In the genomic region with DNA sequence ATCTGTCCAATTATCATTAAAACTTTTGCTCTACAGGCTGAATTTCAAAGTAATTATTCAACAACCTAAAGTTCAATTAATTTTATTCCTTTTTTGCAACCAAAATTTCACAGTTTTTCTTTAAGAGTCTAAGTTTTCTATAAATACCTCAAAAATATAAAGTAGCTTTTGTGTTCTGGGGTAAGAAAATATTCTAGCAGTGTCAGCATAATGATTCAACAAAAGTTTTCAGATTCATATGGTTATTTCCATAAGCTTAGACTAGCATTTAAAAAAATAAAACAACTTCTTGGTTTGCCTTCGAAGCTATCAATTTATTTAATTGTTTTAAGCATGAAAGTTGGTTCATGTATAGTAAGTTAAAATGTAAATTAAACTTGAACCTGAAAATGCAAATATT, we compare ENCODE assay signal across 20 cellular contexts.
DNase-seq lines count a peak whose midpoint lies in the region; ATAC-seq, FAIRE-seq and TF ChIP-seq lines count a peak whose summit lies in the region.
"Had no signal": no experiment of that assay in that cellular context is flagged by ENCODE, and none has a peak within 500 bp of the region (broad histone marks: within the 10 kb centered on the region; RNA-seq: fewer than 3 reads in every experiment).

No MANE protein-coding gene starts in this region.

- H3K4me2 ChIP-seq in HepG2 (ENCODE audit: low read depth, low read length), result no peak overlapping the region
- H3K4me2 ChIP-seq: BLaER1 had no signal

- no peaks in the 10 kb centered on the region for H3K36me3 ChIP-seq in HepG2 (replicated peaks in 1 of 2; ENCODE audit: control insufficient read depth in 1 of 2, insufficient read depth in 2 of 2, low read length in 2 of 2)
- H3K36me3 ChIP-seq in right lobe of liver, result no peaks in the 10 kb centered on the region
- H3K36me3 ChIP-seq in SK-N-MC (ENCODE audit: insufficient read depth, low read length), result no peaks in the 10 kb centered on the region
- H3K36me3 ChIP-seq in kidney (ENCODE audit: control insufficient read depth in 1 of 2, insufficient read depth in 2 of 2, low read length in 2 of 2), result no peaks in the 10 kb centered on the region
- H3K36me3 ChIP-seq: BE2C, BLaER1 had no signal

- DNase-seq in HepG2 (ENCODE audit: low spot score) (no peak), right lobe of liver (no peak), SK-N-MC (ENCODE audit: low read depth, low spot score) (no peak), kidney (no peak), D721Med (ENCODE audit: insufficient read length, low spot score) (no peak)
- DNase-seq: ACHN; BE2C; C1 segment of cervical spinal cord; CD4-positive, alpha-beta memory T cell; CD4-positive, CD25-positive, alpha-beta regulatory T cell; CD8-positive, alpha-beta memory T cell; COR-L47; DMS79 treated with DMSO at 0.1 percent for 48 hours; GF-D8 had no signal

- BruUV-seq in HepG2 (replicated peaks; lab: Mats Ljungman, UMichigan), result no TSS peak

- TF ChIP-seq POLR2A in HepG2 (IDR thresholded peaks at IDR 0.05; ENCODE audit: insufficient read depth in 1 of 2, low read depth in 2 of 2, low read length in 2 of 2) (no peak), right lobe of liver (IDR thresholded peaks at IDR 0.05) (no peak)

- no peaks in the 10 kb centered on the region for H3K9me3 ChIP-seq in HepG2 (ENCODE audit: low read length)
- no peaks in the 10 kb centered on the region for H3K9me3 ChIP-seq in right lobe of liver
- no peaks in the 10 kb centered on the region for H3K9me3 ChIP-seq in SK-N-MC (ENCODE audit: low read depth, low read length)
- no peaks in the 10 kb centered on the region for H3K9me3 ChIP-seq in kidney (ENCODE audit: control insufficient read depth in 1 of 2, low read length in 2 of 2)
- H3K9me3 ChIP-seq: BE2C, BLaER1 had no signal

- H3K79me2 ChIP-seq in HepG2 (ENCODE audit: insufficient read depth, low read length), result no peaks in the 10 kb centered on the region

- no peak overlapping the region for H3K4me3 ChIP-seq in HepG2 (replicated peaks in 1 of 3; ENCODE audit: insufficient read depth in 1 of 3, low read depth in 2 of 3, low read length in 3 of 3)
- H3K4me3 ChIP-seq in right lobe of liver, result no peak overlapping the region
- no peak overlapping the region for H3K4me3 ChIP-seq in SK-N-MC
- H3K4me3 ChIP-seq in kidney (ENCODE audit: low read length in 2 of 2), result no peak overlapping the region
- H3K4me3 ChIP-seq: BLaER1 had no signal

- POLR2A ChIA-PET in HepG2 (lab: Yijun Ruan, JAX), result no interaction called here

- no peak for TF ChIP-seq RAD21 in HepG2 (CRISPR knock-in tag; IDR thresholded peaks at IDR 0.05)

- FAIRE-seq in HepG2 (lab: Jason Lieb, UNC) (no peak), kidney (lab: Jason Lieb, UNC) (peak; percentile 44), D721Med (lab: Jason Lieb, UNC) (no peak)
- FAIRE-seq: GM12891, GM19239 had no signal

- no peak overlapping the region for H2AFZ ChIP-seq in HepG2 (ENCODE audit: low read length)

- intact Hi-C loops in HepG2 (cut with micrococcal nuclease; ENCODE audit: unreplicated experiment), result no loop called here
- intact Hi-C loops in right lobe of liver (cut with DNase I), result no loop called here
- intact Hi-C loops in kidney (cut with DNase I), result no loop called here

- H3K4me1 ChIP-seq in HepG2 (ENCODE audit: insufficient read depth, low read length) (no peaks in the 10 kb centered on the region), right lobe of liver (no peaks in the 10 kb centered on the region), kidney (ENCODE audit: control insufficient read depth in 1 of 2, insufficient read depth in 1 of 2, low read depth in 1 of 2, low read length in 2 of 2) (no peaks in the 10 kb centered on the region)
- H3K4me1 ChIP-seq: BE2C, BLaER1 had no signal

- TF ChIP-seq CTCF in HepG2 (CRISPR knock-in tag; IDR thresholded peaks at IDR 0.05) (no peak), right lobe of liver (IDR thresholded peaks at IDR 0.05) (no peak), kidney (IDR thresholded peaks at IDR 0.05; ENCODE audit: borderline replicate concordance, extremely low read depth, insufficient read depth) (no peak), D721Med (IDR thresholded peaks at IDR 0.05; ENCODE audit: insufficient read depth, missing control alignments) (no peak)

- in situ Hi-C loops in HepG2 (cut with HindIII; ENCODE audit: extremely low pct_ligation_motif_present, low pct_unique_long_range_greater_than_20kb), result no loop called here

- H4K20me1 ChIP-seq in HepG2 (ENCODE audit: insufficient read depth, low read length), result no peaks in the 10 kb centered on the region
- H4K20me1 ChIP-seq: BLaER1 had no signal

- no peak for ATAC-seq in HepG2
- ATAC-seq in right lobe of liver, result no peak
- ATAC-seq in HG03457 (IDR thresholded peaks at IDR 0.05; ENCODE audit: unreplicated experiment), result no peak
- ATAC-seq in HG03175 (IDR thresholded peaks at IDR 0.05; ENCODE audit: unreplicated experiment), result no peak

- CTCF ChIA-PET in HepG2 (lab: Yijun Ruan, JAX; ENCODE audit: low intra/inter-chr PET ratio, low total read pairs), result no interaction called here

- no peak for TF ChIP-seq EP300 in HepG2 (IDR thresholded peaks at IDR 0.05; ENCODE audit: low read depth in 2 of 2, low read length in 2 of 2)
- TF ChIP-seq EP300 in HepG2 (CRISPR knock-in tag; IDR thresholded peaks at IDR 0.05; ENCODE audit: borderline replicate concordance), result no peak

- WGBS in HepG2 (ENCODE audit: low lambda C conversion rate), result 8% methylated on average over 1 of the region's 1 CpG
- 30% methylated on average over 1 of the region's 1 CpG for WGBS in right lobe of liver (ENCODE audit: insufficient coverage, low coverage, low lambda C conversion rate, missing lambda C conversion rate)

- no peaks in the 10 kb centered on the region; a peak in 1 of 5 replicates for H3K27me3 ChIP-seq in HepG2 (ENCODE audit: control insufficient read depth in 1 of 2, insufficient read depth in 2 of 2, low read length in 2 of 2)
- H3K27me3 ChIP-seq in right lobe of liver, result no peaks in the 10 kb centered on the region
- H3K27me3 ChIP-seq: BE2C, BLaER1 had no signal

- no peak overlapping the region for H3K9ac ChIP-seq in HepG2 (ENCODE audit: insufficient read depth, low read depth, low read length)
- no peak overlapping the region for H3K9ac ChIP-seq in SK-N-MC (ENCODE audit: insufficient read length)
- H3K9ac ChIP-seq in kidney (ENCODE audit: low read length in 2 of 2), result no peak overlapping the region
- H3K9ac ChIP-seq: BLaER1 had no signal

- H3K27ac ChIP-seq in HepG2 (ENCODE audit: extremely low read length, insufficient read depth, low read length) (no peak overlapping the region), right lobe of liver (no peak overlapping the region), SK-N-MC (0 out of 2 replicates have a peak overlapping the region, but pooled peaks have one; percentile 26), kidney (ENCODE audit: low read depth in 2 of 2, low read length in 2 of 2) (no peak overlapping the region)
- H3K27ac ChIP-seq: 22Rv1, BLaER1 had no signal

TF ChIP-seq in HepG2, 621 proteins besides CTCF, POLR2A, EP300 and RAD21:
- TF ChIP-seq MAFK (conservative IDR thresholded peaks at IDR 0.05 in 1 of 2, IDR thresholded peaks at IDR 0.05 in 1 of 2; ENCODE audit: low read length in 2 of 2) (peak; percentile 51 to 82), GPN1 (CRISPR knock-in tag; IDR thresholded peaks at IDR 0.05; ENCODE audit: borderline replicate concordance) (no peak), MAFF (IDR thresholded peaks at IDR 0.05; ENCODE audit: low read depth, low read length) (peak; percentile 62)
